ENCODE assay signal across 32 cellular contexts in genomic region chr10:12803781-12804180, GRCh38.
"Had no signal": no experiment of that assay in that cellular context is flagged by ENCODE, and none has a peak within 500 bp of the region (broad histone marks: within the 10 kb centered on the region; RNA-seq: fewer than 3 reads in every experiment).

No MANE protein-coding gene starts in this region.

- H3K4me1 Mint-ChIP-seq: naive thymus-derived CD8-positive, alpha-beta T cell; stimulated activated naive CD8-positive, alpha-beta T cell treated with anti-CD3 and anti-CD28 coated beads, Interleukin-15, amount 100 ng/mL, for 72 hours had no signal

- H3K36me3 Mint-ChIP-seq: neural progenitor cell had no signal

- H3K9me3 ChIP-seq: ovary, psoas muscle, right lobe of liver, sigmoid colon, spleen, suprapubic skin, testis, tibial artery, transverse colon, upper lobe of right lung, uterus had no signal

- H3K9me3 Mint-ChIP-seq: naive thymus-derived CD8-positive, alpha-beta T cell; nephron; neural progenitor cell; stimulated activated memory B cell treated with anti-CD40 and anti-IgM and Interleukin-4, amounts not matched to agents 10 μg/mL and 1 μg/mL and 100 μg/mL, for 72 hours; stimulated activated naive CD8-positive, alpha-beta T cell treated with anti-CD3 and anti-CD28 coated beads, Interleukin-15, amount 100 ng/mL, for 72 hours; type B pancreatic cell had no signal

- H3K27ac ChIP-seq: neural progenitor cell, ovary, parathyroid adenoma, psoas muscle, right lobe of liver, sigmoid colon, skin epidermis, spleen, suprapubic skin, testis, tibial artery, transverse colon, upper lobe of right lung, uterus had no signal

- H3K27ac Mint-ChIP-seq: naive thymus-derived CD8-positive, alpha-beta T cell; nephron; neural progenitor cell; progenitor cell of endocrine pancreas; stimulated activated memory B cell treated with anti-CD40 and anti-IgM and Interleukin-4, amounts not matched to agents 10 μg/mL and 1 μg/mL and 100 μg/mL, for 72 hours; type B pancreatic cell had no signal

- H3K4me3 Mint-ChIP-seq: naive thymus-derived CD8-positive, alpha-beta T cell; nephron; neural progenitor cell; stimulated activated memory B cell treated with anti-CD40 and anti-IgM and Interleukin-4, amounts not matched to agents 10 μg/mL and 1 μg/mL and 100 μg/mL, for 72 hours; stimulated activated naive CD8-positive, alpha-beta T cell treated with anti-CD3 and anti-CD28 coated beads, Interleukin-15, amount 100 ng/mL, for 72 hours; type B pancreatic cell had no signal

- H3K36me3 ChIP-seq: neural progenitor cell, ovary, right lobe of liver, sigmoid colon, suprapubic skin, tibial artery, transverse colon, upper lobe of right lung, uterus had no signal

- H3K4me3 ChIP-seq: neural progenitor cell, ovary, psoas muscle, right lobe of liver, sigmoid colon, skin epidermis, smooth muscle cell, spleen, suprapubic skin, testis, tibial artery, transverse colon, upper lobe of right lung, uterus had no signal

- ATAC-seq: naive thymus-derived CD8-positive, alpha-beta T cell; psoas muscle; right cardiac atrium; right lobe of liver; stimulated activated memory B cell treated with anti-CD40 and anti-IgM and Interleukin-4, amounts not matched to agents 10 μg/mL and 1 μg/mL and 100 μg/mL, for 72 hours; stimulated activated naive CD8-positive, alpha-beta T cell treated with anti-CD3 and anti-CD28 coated beads, Interleukin-15, amount 100 ng/mL, for 72 hours; stimulated activated naive CD8-positive, alpha-beta T cell treated with anti-CD3 and anti-CD28 coated beads, Interleukin-15, Interleukin-2, amounts not matched to agents 100 U/mL and 50 U/mL, for 24 hours; upper lobe of right lung had no signal

- H3K27me3 ChIP-seq: neural progenitor cell, ovary, right lobe of liver, sigmoid colon, spleen, suprapubic skin, testis, tibial artery, transverse colon, upper lobe of right lung, uterus had no signal

- H3K4me1 ChIP-seq: parathyroid adenoma, psoas muscle, right lobe of liver, sigmoid colon, spleen, suprapubic skin, testis, tibial artery, upper lobe of right lung, uterus had no signal

- DNase-seq: naive thymus-derived CD8-positive, alpha-beta T cell; occipital lobe; ovary; posterior cingulate gyrus; psoas muscle; right cardiac atrium; right lobe of liver; sigmoid colon; spleen; stimulated activated CD4-positive, alpha-beta T cell treated with anti-CD3 and anti-CD28 coated beads, Interleukin-12 subunit alpha, Interleukin-12 subunit beta, amount 100 ng/mL, for 4 hours; stimulated activated CD4-positive, alpha-beta T cell treated with anti-CD3 and anti-CD28 coated beads, Interleukin-1b, Interleukin-23, amount 100 ng/mL, for 48 hours; stimulated activated CD4-positive, alpha-beta T cell treated with anti-CD3 and anti-CD28 coated beads, Interleukin-4, amount 100 ng/mL, for 1 hour; stimulated activated CD4-positive, alpha-beta T cell treated with anti-CD3 and anti-CD28 coated beads, Interleukin-4, amount 100 ng/mL, for 4 hours; stimulated activated CD8-positive, alpha-beta memory T cell treated with anti-CD3 and anti-CD28 coated beads, Interleukin-4, amount 100 ng/mL, for 48 hours; stimulated activated naive CD4-positive, alpha-beta T cell; stimulated activated naive CD8-positive, alpha-beta T cell treated with anti-CD3 and anti-CD28 coated beads, Interleukin-15, amount 100 ng/mL, for 72 hours; stimulated activated naive CD8-positive, alpha-beta T cell treated with anti-CD3 and anti-CD28 coated beads, Interleukin-15, Interleukin-2, amounts not matched to agents 100 U/mL and 50 U/mL, for 24 hours; substantia nigra; testis; tibial artery; transverse colon; upper lobe of right lung; uterus had no signal

- H3K27me3 Mint-ChIP-seq: naive thymus-derived CD8-positive, alpha-beta T cell; stimulated activated memory B cell treated with anti-CD40 and anti-IgM and Interleukin-4, amounts not matched to agents 10 μg/mL and 1 μg/mL and 100 μg/mL, for 72 hours; stimulated activated naive CD8-positive, alpha-beta T cell treated with anti-CD3 and anti-CD28 coated beads, Interleukin-15, amount 100 ng/mL, for 72 hours; type B pancreatic cell had no signal
